Comparison of ENCODE assay signal across 11 cellular contexts in the genomic region with DNA sequence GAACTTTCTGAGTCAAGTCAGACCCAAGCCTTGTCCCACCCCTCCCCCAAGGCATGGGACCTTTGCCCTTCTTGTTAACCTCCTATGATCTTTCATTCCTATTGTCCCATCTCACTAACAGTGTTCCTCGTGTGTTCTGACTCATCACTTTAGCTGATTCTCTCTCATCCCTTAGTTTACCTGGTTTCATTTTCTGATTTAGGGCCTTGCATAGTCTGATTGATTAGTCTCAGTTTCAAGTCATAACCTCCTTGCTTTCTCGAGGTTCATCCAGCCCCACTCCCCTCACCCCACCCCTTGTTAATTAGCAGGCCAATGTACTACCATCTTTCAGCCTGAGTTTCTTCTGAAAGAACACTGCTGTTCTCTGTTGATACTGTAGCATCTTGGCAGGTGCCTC.
DNase-seq lines count a peak whose midpoint lies in the region; ATAC-seq and TF ChIP-seq lines count a peak whose summit lies in the region.
"Had no signal": no experiment of that assay in that cellular context is flagged by ENCODE, and none has a peak within 500 bp of the region (broad histone marks: within the 10 kb centered on the region; RNA-seq: fewer than 3 reads in every experiment).

No MANE protein-coding gene starts in this region.

- no peaks in the 10 kb centered on the region for H3K36me3 Mint-ChIP-seq in stimulated activated naive B cell treated with anti-CD40 and anti-IgM and Interleukin-4, amounts not matched to agents 10 μg/mL and 1 μg/mL and 100 μg/mL, for 72 hours

- no peak overlapping the region for H3K27ac Mint-ChIP-seq in stimulated activated naive B cell treated with anti-CD40 and anti-IgM and Interleukin-4, amounts not matched to agents 10 μg/mL and 1 μg/mL and 100 μg/mL, for 72 hours
- H3K27ac Mint-ChIP-seq: B cell had no signal

- ATAC-seq in GM21786 (IDR thresholded peaks at IDR 0.05; ENCODE audit: unreplicated experiment) (peak; percentile 42), HG03460 (IDR thresholded peaks at IDR 0.05; ENCODE audit: unreplicated experiment) (peak; percentile 57), mucosa of descending colon (peak; percentile 61)
- ATAC-seq in stimulated activated naive B cell treated with anti-CD40 and anti-IgM and Interleukin-4, amounts not matched to agents 10 μg/mL and 1 μg/mL and 100 μg/mL, for 72 hours (replicated peaks) = no peak

- H3K9me3 ChIP-seq in mucosa of descending colon = no peaks in the 10 kb centered on the region
- H3K9me3 ChIP-seq: spleen, transverse colon had no signal

- intact Hi-C loops in mucosa of descending colon (cut with DNase I, micrococcal nuclease) = no loop called here

- no peak for TF ChIP-seq CTCF in mucosa of descending colon (IDR thresholded peaks at IDR 0.05)

- H3K9me3 Mint-ChIP-seq in stimulated activated naive B cell treated with anti-CD40 and anti-IgM and Interleukin-4, amounts not matched to agents 10 μg/mL and 1 μg/mL and 100 μg/mL, for 72 hours = peaks cover 0 to 1% of the 10 kb centered on the region in 2 donors

- DNase-seq in activated effector memory CD4-positive, alpha-beta T cell treated with anti-CD3 and anti-CD28 coated beads, Interleukin-2, amount 50 U/mL, for 16 hours = peak; percentile 59
- no peak for DNase-seq in activated effector memory CD4-positive, alpha-beta T cell treated with Interleukin-2 at 50 U/mL for 16 hours
- no peak for DNase-seq in mucosa of descending colon
- no peak for DNase-seq in stimulated activated naive B cell treated with anti-CD40 and anti-IgM and Interleukin-4, amounts not matched to agents 10 μg/mL and 1 μg/mL and 100 μg/mL, for 72 hours
- DNase-seq in NCI-H226 = no peak
- DNase-seq in effector CD4-positive, alpha-beta T cell = no peak
- DNase-seq: spleen, transverse colon had no signal

- no peak overlapping the region for H3K4me3 Mint-ChIP-seq in stimulated activated naive B cell treated with anti-CD40 and anti-IgM and Interleukin-4, amounts not matched to agents 10 μg/mL and 1 μg/mL and 100 μg/mL, for 72 hours
- H3K4me3 Mint-ChIP-seq: B cell had no signal

- H3K4me1 Mint-ChIP-seq in stimulated activated naive B cell treated with anti-CD40 and anti-IgM and Interleukin-4, amounts not matched to agents 10 μg/mL and 1 μg/mL and 100 μg/mL, for 72 hours = peaks cover 3 to 27% of the 10 kb centered on the region in 2 donors
- H3K4me1 Mint-ChIP-seq: B cell had no signal

- H3K4me1 ChIP-seq in mucosa of descending colon (ENCODE audit: low read depth) = no peaks in the 10 kb centered on the region
- H3K4me1 ChIP-seq: spleen had no signal

- H3K27me3 Mint-ChIP-seq in stimulated activated naive B cell treated with anti-CD40 and anti-IgM and Interleukin-4, amounts not matched to agents 10 μg/mL and 1 μg/mL and 100 μg/mL, for 72 hours = no peaks in the 10 kb centered on the region
- H3K27me3 Mint-ChIP-seq: B cell had no signal

- no peaks in the 10 kb centered on the region for H3K36me3 ChIP-seq in mucosa of descending colon (ENCODE audit: low read depth)
- H3K36me3 ChIP-seq: spleen, transverse colon had no signal

- H3K4me3 ChIP-seq in mucosa of descending colon = no peak overlapping the region
- H3K4me3 ChIP-seq: spleen, transverse colon had no signal

Comparison
In these comparisons a context has a peak if more than half of its experiments do, and no peak if none do; other contexts are left out.
1. ATAC-seq: peak in GM21786 (single experiment), HG03460 (single experiment) and mucosa of descending colon (single experiment); none in stimulated activated naive B cell treated with anti-CD40 and anti-IgM and Interleukin-4, amounts not matched to agents 10 μg/mL and 1 μg/mL and 100 μg/mL, for 72 hours (0 of 2).